Comparison of ENCODE assay signal across 20 cellular contexts in the genomic region with DNA sequence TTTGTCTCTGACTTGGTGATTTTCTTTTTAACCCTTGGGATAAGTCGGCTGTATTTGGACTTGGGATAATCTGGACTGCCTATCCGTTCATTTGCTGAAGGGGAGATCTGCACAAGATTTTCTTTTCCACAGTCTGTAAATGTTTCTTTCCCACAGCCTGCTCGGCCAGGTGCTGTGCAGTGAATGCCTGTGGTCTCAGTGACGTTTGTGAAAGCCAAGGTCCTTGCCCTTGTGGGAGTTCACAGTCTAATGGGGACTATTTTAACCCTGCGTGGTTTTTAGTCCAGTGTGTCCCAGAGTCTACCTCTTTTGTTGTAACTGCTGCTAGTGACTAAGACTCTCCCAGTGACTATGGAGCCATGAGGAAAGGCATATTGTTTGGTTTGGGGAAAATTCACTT. TPM values are rescaled to one million over a fixed set of nuclear protein-coding genes. Genes with fewer than 3 reads are reported as not detected.
DNase-seq lines count a peak whose midpoint lies in the region; ATAC-seq, FAIRE-seq and TF ChIP-seq lines count a peak whose summit lies in the region.
"Had no signal": no experiment of that assay in that cellular context is flagged by ENCODE, and none has a peak within 500 bp of the region (broad histone marks: within the 10 kb centered on the region; RNA-seq: fewer than 3 reads in every experiment).

No MANE protein-coding gene starts in this region.

- H3K27ac ChIP-seq in astrocyte (ENCODE audit: low read depth, low read length): no peak overlapping the region
- H3K27ac ChIP-seq in pancreas: peak overlapping the region; percentile 73 to 84 (median 80)
- no peak overlapping the region for H3K27ac ChIP-seq in prostate gland
- H3K27ac ChIP-seq: 22Rv1, A549, C4-2B had no signal

- no peaks in the 10 kb centered on the region for H3K27me3 ChIP-seq in astrocyte (ENCODE audit: insufficient read depth, low read length)
- no peaks in the 10 kb centered on the region for H3K27me3 ChIP-seq in pancreas
- no peaks in the 10 kb centered on the region for H3K27me3 ChIP-seq in prostate gland (replicated peaks; ENCODE audit: insufficient read depth)

- H3K4me1 ChIP-seq in astrocyte (ENCODE audit: insufficient read depth, low read length) (no peaks in the 10 kb centered on the region), pancreas (peaks cover 0 to 4% (median 0%) of the 10 kb centered on the region in 3 donors), prostate gland (replicated peaks) (no peaks in the 10 kb centered on the region)
- H3K4me1 ChIP-seq: A549, Caco-2 had no signal

- no peak for TF ChIP-seq POLR2A in prostate gland (IDR thresholded peaks at IDR 0.05)

- TF ChIP-seq CTCF in astrocyte (IDR thresholded peaks at IDR 0.05; ENCODE audit: insufficient read depth, low read depth, low read length): no peak
- no peak for TF ChIP-seq CTCF in pancreas (IDR thresholded peaks at IDR 0.05)
- no peak for TF ChIP-seq CTCF in prostate gland (IDR thresholded peaks at IDR 0.05)

- H3K27me3 Mint-ChIP-seq in astrocyte (ENCODE audit: low read depth, unreplicated experiment): no peaks in the 10 kb centered on the region
- H3K27me3 Mint-ChIP-seq: CD4-positive, alpha-beta T cell had no signal

- H3K79me2 ChIP-seq in astrocyte (ENCODE audit: insufficient read depth, low read length): no peaks in the 10 kb centered on the region

- H3K4me1 Mint-ChIP-seq in astrocyte (ENCODE audit: low read depth, unreplicated experiment): peaks cover 8% of the 10 kb centered on the region

- no peak overlapping the region for H3K4me3 ChIP-seq in astrocyte (ENCODE audit: insufficient read depth, low read depth, low read length)
- peak overlapping the region in 3 of 4 donors; percentile 9 to 43 (median 25) for H3K4me3 ChIP-seq in pancreas
- H3K4me3 ChIP-seq in prostate gland: no peak overlapping the region
- H3K4me3 ChIP-seq: A549 had no signal

- ATAC-seq in pancreas (peak; percentile 8 to 28 (median 24)), GM21786 (IDR thresholded peaks at IDR 0.05; ENCODE audit: unreplicated experiment) (no peak)
- ATAC-seq: A549 had no signal

- 15 to 18% methylated on average over 5 of the region's 5 CpGs for WGBS in pancreas, 2 donors
- WGBS in prostate gland: 58% methylated on average over 5 of the region's 5 CpGs

- no peaks in the 10 kb centered on the region for H3K36me3 Mint-ChIP-seq in astrocyte (ENCODE audit: low read depth, unreplicated experiment)

- no peaks in the 10 kb centered on the region for H4K20me1 ChIP-seq in astrocyte (ENCODE audit: insufficient read depth, low read length)

- no peaks in the 10 kb centered on the region for H3K9me3 ChIP-seq in astrocyte (ENCODE audit: insufficient read depth, low read depth, low read length)
- H3K9me3 ChIP-seq in pancreas: no peaks in the 10 kb centered on the region
- H3K9me3 ChIP-seq in prostate gland: no peaks in the 10 kb centered on the region
- H3K9me3 ChIP-seq: A549, Caco-2 had no signal

- intact Hi-C loops in pancreas (cut with DNase I): no loop called here
- intact Hi-C loops in prostate gland (cut with DNase I): no loop called here

- no peak overlapping the region for H2AFZ ChIP-seq in astrocyte (ENCODE audit: low read depth, low read length)

- no peak overlapping the region for H3K4me3 Mint-ChIP-seq in astrocyte (ENCODE audit: unreplicated experiment)
- H3K4me3 Mint-ChIP-seq: CD4-positive, alpha-beta T cell; H9 had no signal

- no peaks in the 10 kb centered on the region for H3K36me3 ChIP-seq in astrocyte (ENCODE audit: insufficient read depth, low read length)
- peaks cover 0 to 27% (median 0%) of the 10 kb centered on the region in 3 donors for H3K36me3 ChIP-seq in pancreas
- no peaks in the 10 kb centered on the region for H3K36me3 ChIP-seq in prostate gland

- no peaks in the 10 kb centered on the region for H3K9me3 Mint-ChIP-seq in astrocyte (ENCODE audit: unreplicated experiment)
- H3K9me3 Mint-ChIP-seq: CD4-positive, alpha-beta T cell; H9 had no signal

- no peak overlapping the region for H3K9ac ChIP-seq in astrocyte (ENCODE audit: low read length)

- H3K27ac Mint-ChIP-seq in astrocyte (ENCODE audit: unreplicated experiment): peak overlapping the region; percentile 12
- H3K27ac Mint-ChIP-seq: CD4-positive, alpha-beta T cell; H9 had no signal

- no peak for FAIRE-seq in astrocyte (lab: Jason Lieb, UNC)
- no peak for FAIRE-seq in pancreas (lab: Jason Lieb, UNC)
- FAIRE-seq: A549, D721Med, G401.6, GM12891 had no signal

- peak; percentile 18 for DNase-seq in NCI-H82 (lab: John Stamatoyannopoulos, UW)
- DNase-seq in NCI-H82 treated with DMSO at 0.1 percent for 48 hours (lab: John Stamatoyannopoulos, UW; ENCODE audit: unreplicated experiment): no peak
- no peak for DNase-seq in astrocyte (ENCODE audit: low read depth)
- DNase-seq in pancreas: peak in 2 of 6 donors; percentile 47 to 56
- no peak for DNase-seq in activated CD4-positive, alpha-beta T cell treated with anti-CD3 and anti-CD28 coated beads for 1 hour
- no peak for DNase-seq in prostate gland (ENCODE audit: low spot score)
- DNase-seq: AML-193; Caco-2; CD4-positive, alpha-beta T cell; GOT3; H9 had no signal

- no peak overlapping the region for H3K4me2 ChIP-seq in astrocyte (ENCODE audit: low read length)
- H3K4me2 ChIP-seq: A549 had no signal

RNA-seq across cellular contexts. Expression of a gene that starts 8.9 kb away (rescaled TPM):
- total RNA-seq in astrocyte (not detected in 2 replicates), pancreas (over 10,000 TPM in 4 of 6 donors, 1,000 to 10,000 TPM in 2; 6,750 to 39,320 (median 11,574) TPM), prostate gland (not detected)
- 1,000 to 10,000 TPM; 1,789 to 4,189 TPM for polyA plus RNA-seq in pancreas
- total RNA-seq: Caco-2; CD4-positive, alpha-beta T cell; H9; HT-29 had no signal
- polyA plus RNA-seq: A549, BJ had no signal

RNA-seq across cellular contexts. Expression of a gene that starts 36.1 kb away (rescaled TPM):
- total RNA-seq in astrocyte: not detected in 2 replicates
- 1,000 to 10,000 TPM; 4,088 to 8,927 (median 4,675) TPM for total RNA-seq in pancreas
- polyA plus RNA-seq in pancreas: 1,000 to 10,000 TPM; 3,212 to 6,957 TPM
- not detected for total RNA-seq in prostate gland
- total RNA-seq: Caco-2; CD4-positive, alpha-beta T cell; H9; HT-29 had no signal
- polyA plus RNA-seq: A549, BJ had no signal

Comparison
In these comparisons a context has a peak if more than half of its experiments do, and no peak if none do; other contexts are left out.
1. H3K27ac ChIP-seq: peak in pancreas (4 of 4); none in astrocyte (single experiment) and prostate gland (0 of 2).
2. H3K4me3 ChIP-seq: peak in pancreas (3 of 4); none in astrocyte (single experiment) and prostate gland (0 of 2).
3. RNA of a gene that starts 8.9 kb away (total RNA-seq): 6,750 to 39,320 TPM in pancreas; not detected in prostate gland and not detected in astrocyte; every median in the first group is over 1,000 times any median in the second.
4. RNA of a gene that starts 36.1 kb away (total RNA-seq): 4,088 to 8,927 TPM in pancreas; not detected in astrocyte and not detected in prostate gland; every median in the first group is over 1,000 times any median in the second.